Comparison of ENCODE assay signal across 2 cellular contexts in the genomic region with DNA sequence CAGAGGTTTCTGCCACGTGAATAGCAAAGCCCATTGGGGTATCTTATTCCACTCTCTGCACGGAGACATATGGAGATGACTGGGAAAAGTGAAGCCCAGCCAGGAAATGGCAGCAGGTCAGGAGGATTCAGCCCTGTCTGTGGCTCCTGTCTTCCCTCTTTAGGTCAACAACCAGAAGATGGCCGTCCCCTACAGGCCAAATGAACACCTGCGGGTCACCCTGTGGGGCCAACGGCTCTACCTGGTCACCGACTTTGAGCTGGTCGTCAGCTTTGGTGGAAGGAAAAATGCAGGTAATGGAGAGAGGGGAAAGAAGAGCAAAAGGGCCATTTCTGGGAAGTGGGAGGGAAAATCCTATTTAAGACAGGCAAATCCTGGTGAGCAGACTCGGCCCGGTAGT.
TF ChIP-seq lines count a peak whose summit lies in the region.

No MANE protein-coding gene starts in this region.

TF ChIP-seq in IMR-90, 13 proteins besides CTCF, POLR2A, EP300 and RAD21:
- TF ChIP-seq CHD1 (IDR thresholded peaks at IDR 0.05; ENCODE audit: low read depth, low read length): no peak

TF ChIP-seq in H1, 55 proteins besides CTCF, POLR2A, EP300 and RAD21:
- TF ChIP-seq SP4 (IDR thresholded peaks at IDR 0.05; ENCODE audit: low read length) (no peak), YY1 (IDR thresholded peaks at IDR 0.05; ENCODE audit: low read depth, low read length) (0 out of 2 replicates have a peak, but pooled peaks have one; percentile 74)
